ENCODE assay signal across 29 cellular contexts in the genomic region with DNA sequence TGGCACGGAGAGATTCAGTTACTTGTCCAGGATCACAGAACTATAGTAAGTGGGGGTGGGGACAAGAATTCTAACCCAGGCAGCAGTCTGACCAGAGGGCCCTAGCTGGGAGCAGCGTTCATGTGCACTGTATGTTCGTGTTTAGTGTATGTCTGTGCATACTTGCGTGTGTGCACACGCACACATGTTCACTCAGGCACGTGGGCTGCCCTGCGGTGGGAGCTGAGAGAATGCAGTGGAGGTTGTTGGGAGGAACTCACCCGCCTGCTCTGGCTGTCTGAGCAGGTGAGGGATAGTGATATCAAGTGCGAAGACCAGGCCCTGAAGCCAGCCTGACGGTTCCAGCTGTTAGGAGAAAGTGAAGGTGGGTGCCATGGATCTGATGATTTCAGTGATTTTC. TPM values are rescaled to one million over a fixed set of nuclear protein-coding genes. Genes with fewer than 3 reads are reported as not detected.
"Had no signal": no experiment of that assay in that cellular context is flagged by ENCODE, and none has a peak within 500 bp of the region (broad histone marks: within the 10 kb centered on the region; RNA-seq: fewer than 3 reads in every experiment).

No MANE protein-coding gene starts in this region.

- H3K9me3 ChIP-seq: left lung, ovary, psoas muscle had no signal

- H3K4me3 ChIP-seq: coronary artery, left lung, ovary, psoas muscle had no signal

- ATAC-seq: activated T-cell treated with anti-CD3 and anti-CD28 coated beads, Interleukin-2, amount 50 U/mL, for 4 hours; left lung; naive thymus-derived CD8-positive, alpha-beta T cell; psoas muscle; right cardiac atrium; stimulated activated naive CD8-positive, alpha-beta T cell treated with anti-CD3 and anti-CD28 coated beads, Interleukin-15, Interleukin-2, amounts not matched to agents 100 U/mL and 50 U/mL, for 24 hours had no signal

- FAIRE-seq: bronchial epithelial cell, endometrium had no signal

- H3K27ac Mint-ChIP-seq: activated CD4-positive, alpha-beta memory T cell treated with anti-CD3 and anti-CD28 coated beads, Interleukin-2, amount 10 ng/mL, durations not matched to agents 7 days and 5 days; activated naive CD8-positive, alpha-beta T cell treated with anti-CD3 and anti-CD28 coated beads, Interleukin-2, amount 10 ng/mL, durations not matched to agents 7 days and 5 days; activated T-helper 2 cell treated with anti-CD3 and anti-CD28 coated beads, Interferon-gamma antibody, Interleukin-2, Interleukin-4, amounts not matched to agents 10 μg/mL and 5 μg/mL and 100 μg/mL, durations not matched to agents 14 hours and 24 hours and 36 hours; naive thymus-derived CD8-positive, alpha-beta T cell had no signal

- H3K9me3 Mint-ChIP-seq: activated CD4-positive, alpha-beta memory T cell treated with anti-CD3 and anti-CD28 coated beads, Interleukin-2, amount 10 ng/mL, durations not matched to agents 7 days and 5 days; activated naive CD8-positive, alpha-beta T cell treated with anti-CD3 and anti-CD28 coated beads, Interleukin-2, amount 10 ng/mL, durations not matched to agents 7 days and 5 days; activated T-cell treated with anti-CD3 and anti-CD28 coated beads, Interleukin-2, amount 50 U/mL, for 4 hours; activated T-helper 2 cell treated with anti-CD3 and anti-CD28 coated beads, Interferon-gamma antibody, Interleukin-2, Interleukin-4, amounts not matched to agents 10 μg/mL and 5 μg/mL and 100 μg/mL, durations not matched to agents 14 hours and 24 hours and 36 hours; mesothelial cell of epicardium; naive thymus-derived CD8-positive, alpha-beta T cell had no signal

- H3K27me3 ChIP-seq: ovary had no signal

- H3K4me1 Mint-ChIP-seq: activated CD4-positive, alpha-beta memory T cell treated with anti-CD3 and anti-CD28 coated beads, Interleukin-2, amount 10 ng/mL, durations not matched to agents 7 days and 5 days had no signal

- H3K36me3 ChIP-seq: left lung, ovary had no signal

- H3K4me3 Mint-ChIP-seq: activated CD4-positive, alpha-beta memory T cell treated with anti-CD3 and anti-CD28 coated beads, Interleukin-2, amount 10 ng/mL, durations not matched to agents 7 days and 5 days; activated naive CD8-positive, alpha-beta T cell treated with anti-CD3 and anti-CD28 coated beads, Interleukin-2, amount 10 ng/mL, durations not matched to agents 7 days and 5 days; activated T-cell treated with anti-CD3 and anti-CD28 coated beads, Interleukin-2, amount 50 U/mL, for 4 hours; mesothelial cell of epicardium; naive thymus-derived CD8-positive, alpha-beta T cell had no signal

- DNase-seq: activated CD4-positive, alpha-beta memory T cell treated with anti-CD3 and anti-CD28 coated beads, Interleukin-2, amount 10 ng/mL, durations not matched to agents 7 days and 5 days; activated CD4-positive, alpha-beta T cell treated with anti-CD3 and anti-CD28 coated beads for 48 hours; activated naive CD4-positive, alpha-beta T cell; activated naive CD8-positive, alpha-beta T cell treated with anti-CD3 and anti-CD28 coated beads, Interleukin-2, amount 10 ng/mL, durations not matched to agents 7 days and 5 days; activated T-cell treated with anti-CD3 and anti-CD28 coated beads, Interleukin-2, amount 50 U/mL, for 4 hours; amniotic stem cell; cerebellar nuclear complex; foreskin fibroblast; left lung; naive thymus-derived CD8-positive, alpha-beta T cell; ovary; psoas muscle; stimulated activated CD4-positive, alpha-beta T cell treated with anti-CD3 and anti-CD28 coated beads, Interleukin-12 subunit alpha, Interleukin-12 subunit beta, amount 100 ng/mL, for 4 hours; stimulated activated CD4-positive, alpha-beta T cell treated with anti-CD3 and anti-CD28 coated beads, Interleukin-4, amount 100 ng/mL, for 4 hours; stimulated activated naive CD8-positive, alpha-beta T cell treated with anti-CD3 and anti-CD28 coated beads, Interleukin-15, Interleukin-2, amounts not matched to agents 100 U/mL and 50 U/mL, for 24 hours; T-helper 2 cell had no signal

- H3K27ac ChIP-seq: coronary artery, left lung, ovary, psoas muscle had no signal

- H3K36me3 Mint-ChIP-seq: activated naive CD8-positive, alpha-beta T cell treated with anti-CD3 and anti-CD28 coated beads, Interleukin-2, amount 10 ng/mL, durations not matched to agents 7 days and 5 days; mesothelial cell of epicardium; naive thymus-derived CD8-positive, alpha-beta T cell had no signal

RNA-seq across cellular contexts. Expression of a gene that starts 1.0 kb away (rescaled TPM):
- total RNA-seq: activated CD4-positive, alpha-beta memory T cell treated with anti-CD3 and anti-CD28 coated beads, Interleukin-2, amount 10 ng/mL, durations not matched to agents 7 days and 5 days; activated naive CD8-positive, alpha-beta T cell treated with anti-CD3 and anti-CD28 coated beads, Interleukin-2, amount 10 ng/mL, durations not matched to agents 7 days and 5 days; activated T-cell treated with anti-CD3 and anti-CD28 coated beads, Interleukin-2, amount 50 U/mL, for 4 hours; activated T-helper 2 cell treated with anti-CD3 and anti-CD28 coated beads, Interferon-gamma antibody, Interleukin-2, Interleukin-4, amounts not matched to agents 10 μg/mL and 5 μg/mL and 100 μg/mL, durations not matched to agents 14 hours and 24 hours and 36 hours; bronchial epithelial cell; epithelial cell of proximal tubule; fibroblast of lung; glomerular endothelial cell; kidney epithelial cell; lung microvascular endothelial cell; mesothelial cell of epicardium; naive thymus-derived CD8-positive, alpha-beta T cell; psoas muscle; right cardiac atrium; skeletal muscle tissue; ureter had no signal
- polyA plus RNA-seq: fibroblast of lung; naive thymus-derived CD8-positive, alpha-beta T cell; ovary; right cardiac atrium had no signal

RNA-seq across cellular contexts. Expression of a gene that starts 6.0 kb away (rescaled TPM):
- total RNA-seq: activated CD4-positive, alpha-beta memory T cell treated with anti-CD3 and anti-CD28 coated beads, Interleukin-2, amount 10 ng/mL, durations not matched to agents 7 days and 5 days; activated naive CD8-positive, alpha-beta T cell treated with anti-CD3 and anti-CD28 coated beads, Interleukin-2, amount 10 ng/mL, durations not matched to agents 7 days and 5 days; activated T-cell treated with anti-CD3 and anti-CD28 coated beads, Interleukin-2, amount 50 U/mL, for 4 hours; activated T-helper 2 cell treated with anti-CD3 and anti-CD28 coated beads, Interferon-gamma antibody, Interleukin-2, Interleukin-4, amounts not matched to agents 10 μg/mL and 5 μg/mL and 100 μg/mL, durations not matched to agents 14 hours and 24 hours and 36 hours; bronchial epithelial cell; epithelial cell of proximal tubule; fibroblast of lung; glomerular endothelial cell; kidney epithelial cell; lung microvascular endothelial cell; mesothelial cell of epicardium; naive thymus-derived CD8-positive, alpha-beta T cell; psoas muscle; right cardiac atrium; ureter had no signal
- polyA plus RNA-seq: fibroblast of lung; naive thymus-derived CD8-positive, alpha-beta T cell; right cardiac atrium had no signal
